ENCODE assay signal across 6 cellular contexts in genomic region chr1:118272884-118273283, GRCh38.
"Had no signal": no experiment of that assay in that cellular context is flagged by ENCODE, and none has a peak within 500 bp of the region (broad histone marks: within the 10 kb centered on the region; RNA-seq: fewer than 3 reads in every experiment).

No MANE protein-coding gene starts in this region.

- DNase-seq: IMR-90, KBM-7, KG1 had no signal

- H3K4me2 ChIP-seq: KMS-11 had no signal

- H3K9ac ChIP-seq: KMS-11 had no signal

- H3K27ac ChIP-seq: HL-60, KMS-11 had no signal

- FAIRE-seq: HTR-8/SVneo had no signal
